In the genomic region with DNA sequence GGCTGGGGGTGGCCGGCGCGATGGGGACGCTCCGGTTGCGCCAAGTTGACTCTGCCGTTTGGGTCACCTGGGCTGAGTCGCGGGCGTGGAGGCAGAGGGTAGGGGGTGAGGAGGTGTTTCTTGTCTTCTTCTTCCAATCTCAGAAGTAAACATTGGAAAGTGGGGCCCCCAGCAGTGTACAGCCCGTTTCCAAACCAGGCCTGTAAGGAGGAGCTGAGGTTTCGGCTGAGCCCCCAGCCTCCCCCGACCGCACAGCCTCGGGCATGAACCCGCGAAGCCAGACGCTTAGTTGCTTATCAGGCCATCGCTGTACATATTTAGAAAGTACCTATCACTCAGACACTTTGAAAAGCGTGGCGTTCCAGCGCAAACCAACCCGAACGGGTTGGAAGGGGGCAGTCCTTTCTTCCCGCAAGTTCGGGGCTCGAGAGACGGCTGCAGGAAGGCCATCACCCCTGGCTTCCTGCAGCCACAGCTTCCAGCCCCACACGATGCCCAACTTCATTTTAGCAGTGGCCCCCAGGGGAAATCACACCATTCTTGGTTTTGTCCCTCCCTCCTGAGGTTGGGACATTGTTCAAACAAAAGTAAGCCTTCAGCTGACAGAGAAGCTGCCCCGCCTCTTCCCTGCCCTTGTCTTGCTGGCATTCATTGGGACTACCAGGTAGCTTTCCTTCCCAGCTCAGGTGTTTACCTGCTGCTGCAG, we compare ENCODE assay signal across 1 cellular context.
TF ChIP-seq lines count a peak whose summit lies in the region.

No MANE protein-coding gene starts in this region.

TF ChIP-seq in GM23338, 12 proteins besides CTCF, POLR2A, EP300 and RAD21 (continued from another document):
- TF ChIP-seq, protein P1, sequence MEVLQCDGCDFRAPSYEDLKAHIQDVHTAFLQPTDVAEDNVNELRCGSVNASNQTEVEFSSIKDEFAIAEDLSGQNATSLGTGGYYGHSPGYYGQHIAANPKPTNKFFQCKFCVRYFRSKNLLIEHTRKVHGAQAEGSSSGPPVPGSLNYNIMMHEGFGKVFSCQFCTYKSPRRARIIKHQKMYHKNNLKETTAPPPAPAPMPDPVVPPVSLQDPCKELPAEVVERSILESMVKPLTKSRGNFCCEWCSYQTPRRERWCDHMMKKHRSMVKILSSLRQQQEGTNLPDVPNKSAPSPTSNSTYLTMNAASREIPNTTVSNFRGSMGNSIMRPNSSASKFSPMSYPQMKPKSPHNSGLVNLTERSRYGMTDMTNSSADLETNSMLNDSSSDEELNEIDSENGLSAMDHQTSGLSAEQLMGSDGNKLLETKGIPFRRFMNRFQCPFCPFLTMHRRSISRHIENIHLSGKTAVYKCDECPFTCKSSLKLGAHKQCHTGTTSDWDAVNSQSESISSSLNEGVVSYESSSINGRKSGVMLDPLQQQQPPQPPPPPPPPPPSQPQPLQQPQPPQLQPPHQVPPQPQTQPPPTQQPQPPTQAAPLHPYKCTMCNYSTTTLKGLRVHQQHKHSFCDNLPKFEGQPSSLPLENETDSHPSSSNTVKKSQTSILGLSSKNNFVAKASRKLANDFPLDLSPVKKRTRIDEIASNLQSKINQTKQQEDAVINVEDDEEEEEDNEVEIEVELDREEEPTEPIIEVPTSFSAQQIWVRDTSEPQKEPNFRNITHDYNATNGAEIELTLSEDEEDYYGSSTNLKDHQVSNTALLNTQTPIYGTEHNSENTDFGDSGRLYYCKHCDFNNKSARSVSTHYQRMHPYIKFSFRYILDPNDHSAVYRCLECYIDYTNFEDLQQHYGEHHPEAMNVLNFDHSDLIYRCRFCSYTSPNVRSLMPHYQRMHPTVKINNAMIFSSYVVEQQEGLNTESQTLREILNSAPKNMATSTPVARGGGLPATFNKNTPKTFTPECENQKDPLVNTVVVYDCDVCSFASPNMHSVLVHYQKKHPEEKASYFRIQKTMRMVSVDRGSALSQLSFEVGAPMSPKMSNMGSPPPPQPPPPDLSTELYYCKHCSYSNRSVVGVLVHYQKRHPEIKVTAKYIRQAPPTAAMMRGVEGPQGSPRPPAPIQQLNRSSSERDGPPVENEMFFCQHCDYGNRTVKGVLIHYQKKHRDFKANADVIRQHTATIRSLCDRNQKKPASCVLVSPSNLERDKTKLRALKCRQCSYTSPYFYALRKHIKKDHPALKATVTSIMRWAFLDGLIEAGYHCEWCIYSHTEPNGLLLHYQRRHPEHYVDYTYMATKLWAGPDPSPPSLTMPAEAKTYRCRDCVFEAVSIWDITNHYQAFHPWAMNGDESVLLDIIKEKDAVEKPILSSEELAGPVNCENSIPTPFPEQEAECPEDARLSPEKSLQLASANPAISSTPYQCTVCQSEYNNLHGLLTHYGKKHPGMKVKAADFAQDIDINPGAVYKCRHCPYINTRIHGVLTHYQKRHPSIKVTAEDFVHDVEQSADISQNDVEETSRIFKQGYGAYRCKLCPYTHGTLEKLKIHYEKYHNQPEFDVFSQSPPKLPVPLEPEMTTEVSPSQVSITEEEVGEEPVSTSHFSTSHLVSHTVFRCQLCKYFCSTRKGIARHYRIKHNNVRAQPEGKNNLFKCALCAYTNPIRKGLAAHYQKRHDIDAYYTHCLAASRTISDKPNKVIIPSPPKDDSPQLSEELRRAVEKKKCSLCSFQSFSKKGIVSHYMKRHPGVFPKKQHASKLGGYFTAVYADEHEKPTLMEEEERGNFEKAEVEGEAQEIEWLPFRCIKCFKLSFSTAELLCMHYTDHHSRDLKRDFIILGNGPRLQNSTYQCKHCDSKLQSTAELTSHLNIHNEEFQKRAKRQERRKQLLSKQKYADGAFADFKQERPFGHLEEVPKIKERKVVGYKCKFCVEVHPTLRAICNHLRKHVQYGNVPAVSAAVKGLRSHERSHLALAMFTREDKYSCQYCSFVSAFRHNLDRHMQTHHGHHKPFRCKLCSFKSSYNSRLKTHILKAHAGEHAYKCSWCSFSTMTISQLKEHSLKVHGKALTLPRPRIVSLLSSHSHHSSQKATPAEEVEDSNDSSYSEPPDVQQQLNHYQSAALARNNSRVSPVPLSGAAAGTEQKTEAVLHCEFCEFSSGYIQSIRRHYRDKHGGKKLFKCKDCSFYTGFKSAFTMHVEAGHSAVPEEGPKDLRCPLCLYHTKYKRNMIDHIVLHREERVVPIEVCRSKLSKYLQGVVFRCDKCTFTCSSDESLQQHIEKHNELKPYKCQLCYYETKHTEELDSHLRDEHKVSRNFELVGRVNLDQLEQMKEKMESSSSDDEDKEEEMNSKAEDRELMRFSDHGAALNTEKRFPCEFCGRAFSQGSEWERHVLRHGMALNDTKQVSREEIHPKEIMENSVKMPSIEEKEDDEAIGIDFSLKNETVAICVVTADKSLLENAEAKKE (CRISPR knock-in tag; IDR thresholded peaks at IDR 0.05) = no peak
- TF ChIP-seq ZNF331 (CRISPR knock-in tag; IDR thresholded peaks at IDR 0.05; ENCODE audit: low read depth) (no peak), EZH2phosphoT487 (IDR thresholded peaks at IDR 0.05; ENCODE audit: unreplicated experiment) (no peak), CREB1 (CRISPR knock-in tag; IDR thresholded peaks at IDR 0.05; ENCODE audit: low read depth) (no peak), STAT1 (IDR thresholded peaks at IDR 0.05; ENCODE audit: unreplicated experiment) (no peak), ZNF114 (CRISPR knock-in tag; IDR thresholded peaks at IDR 0.05) (no peak)
